7 cellular contexts compared by ENCODE assay signal in genomic region chr13:59340581-59340980, GRCh38.
"Had no signal": no experiment of that assay in that cellular context is flagged by ENCODE, and none has a peak within 500 bp of the region (broad histone marks: within the 10 kb centered on the region; RNA-seq: fewer than 3 reads in every experiment).

No MANE protein-coding gene starts in this region.

- H3K4me3 Mint-ChIP-seq: IgD-negative memory B cell had no signal

- DNase-seq: IMR-90, KBM-7 had no signal

- H3K27me3 Mint-ChIP-seq: IgD-negative memory B cell had no signal

- H3K4me3 ChIP-seq: K562 had no signal

- H3K27ac ChIP-seq: HL-60 had no signal

- H3K4me1 Mint-ChIP-seq: IgD-negative memory B cell had no signal

- H3K36me3 Mint-ChIP-seq: IgD-negative memory B cell had no signal

- H3K27ac Mint-ChIP-seq: IgD-negative memory B cell had no signal

- FAIRE-seq: HepG2, HTR-8/SVneo, K562 had no signal

- ATAC-seq: HepG2, K562 had no signal
